ENCODE assay signal across 1 cellular context in the genomic region with DNA sequence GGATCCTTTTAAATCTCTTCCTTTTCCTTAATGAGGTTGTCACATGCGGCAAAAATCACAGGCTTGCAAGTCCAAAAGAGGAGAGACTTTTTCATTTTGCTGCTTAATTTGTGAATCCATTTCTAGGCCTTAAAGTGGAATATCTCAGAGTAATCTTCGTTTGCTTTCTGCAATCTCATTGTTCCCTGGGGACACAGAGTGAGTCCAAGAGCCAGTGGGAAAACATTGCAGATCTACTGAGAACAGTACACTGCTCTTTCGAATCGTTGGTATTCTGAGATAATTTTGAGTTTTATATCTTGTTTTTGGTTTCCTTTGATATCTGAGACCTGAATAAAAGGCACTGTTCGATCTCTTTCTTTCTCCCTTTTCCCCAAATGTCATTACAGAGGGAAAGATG.
TF ChIP-seq lines count a peak whose summit lies in the region.

No MANE protein-coding gene starts in this region.

TF ChIP-seq in HepG2, 621 proteins besides CTCF, POLR2A, EP300 and RAD21 (continued from another document):
- TF ChIP-seq, protein P1, sequence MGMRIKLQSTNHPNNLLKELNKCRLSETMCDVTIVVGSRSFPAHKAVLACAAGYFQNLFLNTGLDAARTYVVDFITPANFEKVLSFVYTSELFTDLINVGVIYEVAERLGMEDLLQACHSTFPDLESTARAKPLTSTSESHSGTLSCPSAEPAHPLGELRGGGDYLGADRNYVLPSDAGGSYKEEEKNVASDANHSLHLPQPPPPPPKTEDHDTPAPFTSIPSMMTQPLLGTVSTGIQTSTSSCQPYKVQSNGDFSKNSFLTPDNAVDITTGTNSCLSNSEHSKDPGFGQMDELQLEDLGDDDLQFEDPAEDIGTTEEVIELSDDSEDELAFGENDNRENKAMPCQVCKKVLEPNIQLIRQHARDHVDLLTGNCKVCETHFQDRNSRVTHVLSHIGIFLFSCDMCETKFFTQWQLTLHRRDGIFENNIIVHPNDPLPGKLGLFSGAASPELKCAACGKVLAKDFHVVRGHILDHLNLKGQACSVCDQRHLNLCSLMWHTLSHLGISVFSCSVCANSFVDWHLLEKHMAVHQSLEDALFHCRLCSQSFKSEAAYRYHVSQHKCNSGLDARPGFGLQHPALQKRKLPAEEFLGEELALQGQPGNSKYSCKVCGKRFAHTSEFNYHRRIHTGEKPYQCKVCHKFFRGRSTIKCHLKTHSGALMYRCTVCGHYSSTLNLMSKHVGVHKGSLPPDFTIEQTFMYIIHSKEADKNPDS (CRISPR knock-in tag; IDR thresholded peaks at IDR 0.05): no peak
- TF ChIP-seq XBP1 (CRISPR knock-in tag; IDR thresholded peaks at IDR 0.05): no peak
